In genomic region chr12:132741620-132742019, GRCh38 we compare ENCODE assay signal across 17 cellular contexts.
"Had no signal": no experiment of that assay in that cellular context is flagged by ENCODE, and none has a peak within 500 bp of the region (broad histone marks: within the 10 kb centered on the region; RNA-seq: fewer than 3 reads in every experiment).

No MANE protein-coding gene starts in this region.

- ATAC-seq: effector memory CD8-positive, alpha-beta T cell; gastroesophageal sphincter; left colon; pancreas; right cardiac atrium; stimulated activated naive CD8-positive, alpha-beta T cell treated with anti-CD3 and anti-CD28 coated beads, Interleukin-15, Interleukin-2, amounts not matched to agents 100 U/mL and 50 U/mL, for 24 hours had no signal

- H3K9me3 Mint-ChIP-seq: effector memory CD8-positive, alpha-beta T cell; nephron; type B pancreatic cell had no signal

- H3K4me3 Mint-ChIP-seq: effector memory CD8-positive, alpha-beta T cell; nephron; type B pancreatic cell had no signal

- H3K27me3 ChIP-seq: esophagus squamous epithelium, gastroesophageal sphincter, pancreas, suprapubic skin, thyroid gland had no signal

- H3K27ac Mint-ChIP-seq: effector memory CD8-positive, alpha-beta T cell; nephron; progenitor cell of endocrine pancreas; type B pancreatic cell had no signal

- H3K4me1 ChIP-seq: esophagus squamous epithelium, gastroesophageal sphincter, pancreas, suprapubic skin, thyroid gland had no signal

- H3K4me1 Mint-ChIP-seq: nephron had no signal

- H3K27ac ChIP-seq: esophagus squamous epithelium, gastroesophageal sphincter, pancreas, suprapubic skin, thyroid gland had no signal

- H3K27me3 Mint-ChIP-seq: effector memory CD8-positive, alpha-beta T cell; progenitor cell of endocrine pancreas; type B pancreatic cell had no signal

- H3K9me3 ChIP-seq: esophagus squamous epithelium, gastroesophageal sphincter, pancreas, suprapubic skin, thyroid gland had no signal

- H3K4me3 ChIP-seq: esophagus squamous epithelium, gastroesophageal sphincter, pancreas, suprapubic skin, thyroid gland had no signal

- DNase-seq: effector memory CD8-positive, alpha-beta T cell; esophagus squamous epithelium; foreskin fibroblast; glutamatergic neuron; left colon; occipital lobe; small intestine; stimulated activated CD4-positive, alpha-beta T cell treated with anti-CD3 and anti-CD28 coated beads, Interleukin-12 subunit alpha, Interleukin-12 subunit beta, amount 100 ng/mL, for 4 hours; stimulated activated naive CD8-positive, alpha-beta T cell treated with anti-CD3 and anti-CD28 coated beads, Interleukin-15, Interleukin-2, amounts not matched to agents 100 U/mL and 50 U/mL, for 24 hours; thyroid gland had no signal
